In the genomic region with DNA sequence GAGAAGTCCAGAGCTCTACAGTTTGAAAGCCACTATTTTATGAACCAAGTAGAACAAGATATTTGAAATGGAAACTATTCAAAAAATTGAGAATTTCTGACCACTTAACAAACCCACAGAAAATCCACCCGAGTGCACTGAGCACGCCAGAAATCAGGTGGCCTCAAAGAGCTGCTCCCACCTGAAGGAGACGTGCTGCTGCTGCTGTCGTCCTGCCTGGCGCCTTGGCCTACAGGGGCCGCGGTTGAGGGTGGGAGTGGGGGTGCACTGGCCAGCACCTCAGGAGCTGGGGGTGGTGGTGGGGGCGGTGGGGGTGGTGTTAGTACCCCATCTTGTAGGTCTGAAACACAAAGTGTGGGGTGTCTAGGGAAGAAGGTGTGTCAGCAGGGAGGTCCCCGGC, we compare ENCODE assay signal across 1 cellular context. TPM values are rescaled to one million over a fixed set of nuclear protein-coding genes. Genes with fewer than 3 reads are reported as not detected.
"Had no signal": no experiment of that assay in that cellular context is flagged by ENCODE, and none has a peak within 500 bp of the region (broad histone marks: within the 10 kb centered on the region; RNA-seq: fewer than 3 reads in every experiment).

No MANE protein-coding gene starts in this region.

RNA-seq across cellular contexts. Expression of a gene that starts 50.0 kb away (rescaled TPM):
- total RNA-seq: pulmonary artery endothelial cell had no signal
